In genomic region chr5:142807378-142807911, GRCh38 we compare ENCODE assay signal across 9 cellular contexts. TPM values are rescaled to one million over a fixed set of nuclear protein-coding genes. Genes with fewer than 3 reads are reported as not detected.
A peak's percentile ranks its signal among the peaks of the same experiment; 100 is the strongest.
DNase-seq lines count a peak whose midpoint lies in the region; ATAC-seq, FAIRE-seq and TF ChIP-seq lines count a peak whose summit lies in the region.
"Had no signal": no experiment of that assay in that cellular context is flagged by ENCODE, and none has a peak within 500 bp of the region (broad histone marks: within the 10 kb centered on the region; RNA-seq: fewer than 3 reads in every experiment).

No MANE protein-coding gene starts in this region.

- POLR2A ChIA-PET in naive thymus-derived CD4-positive, alpha-beta T cell (lab: Charles Lee): no interaction called here

- H3K27me3 ChIP-seq in adrenal gland: no peaks in the 10 kb centered on the region
- no peaks in the 10 kb centered on the region for H3K27me3 ChIP-seq in naive thymus-derived CD4-positive, alpha-beta T cell (ENCODE audit: control insufficient read depth in 2 of 2, insufficient read depth in 2 of 2, low read length in 2 of 2)

- H3K9me3 ChIP-seq in adrenal gland (replicated peaks in 1 of 3): no peaks in the 10 kb centered on the region
- no peaks in the 10 kb centered on the region for H3K9me3 ChIP-seq in naive thymus-derived CD4-positive, alpha-beta T cell (ENCODE audit: control insufficient read depth in 2 of 3, low read length in 3 of 3)

- H3K27ac ChIP-seq in adrenal gland: peak overlapping the region in 2 of 5 donors; percentile 50 to 78
- no peak overlapping the region for H3K27ac ChIP-seq in naive thymus-derived CD4-positive, alpha-beta T cell (ENCODE audit: low read depth, low read length)

- TF ChIP-seq CTCF in adrenal gland (IDR thresholded peaks at IDR 0.05): no peak

- ATAC-seq in GM18502 (IDR thresholded peaks at IDR 0.05; ENCODE audit: poor library complexity, unreplicated experiment) (peak; percentile 81), HG02798 (IDR thresholded peaks at IDR 0.05; ENCODE audit: poor library complexity, unreplicated experiment) (peak; percentile 58), HG03280 (IDR thresholded peaks at IDR 0.05; ENCODE audit: unreplicated experiment) (no peak)
- ATAC-seq in naive thymus-derived CD4-positive, alpha-beta T cell: peak; percentile 46
- ATAC-seq: activated naive CD4-positive, alpha-beta T cell treated with anti-CD3 and anti-CD28 coated beads, Interleukin-2, amount 50 U/mL, for 72 hours had no signal

- H3K27me3 Mint-ChIP-seq in naive thymus-derived CD4-positive, alpha-beta T cell: no peaks in the 10 kb centered on the region
- H3K27me3 Mint-ChIP-seq in activated T-helper 1 cell treated with anti-CD3 and anti-CD28 coated beads, Interleukin-12 subunit alpha, Interleukin-12 subunit beta, Interleukin-2, Interleukin-4 antibody, amounts not matched to agents 30 ng/mL and 10 ng/mL and 1 ng/mL, durations not matched to agents 14 hours and 24 hours and 36 hours (ENCODE audit: insufficient read depth): no peaks in the 10 kb centered on the region
- H3K27me3 Mint-ChIP-seq in activated naive CD8-positive, alpha-beta T cell treated with anti-CD3 and anti-CD28 coated beads for 36 hours: no peaks in the 10 kb centered on the region

- H3K9me3 Mint-ChIP-seq in naive thymus-derived CD4-positive, alpha-beta T cell: no peaks in the 10 kb centered on the region
- no peaks in the 10 kb centered on the region for H3K9me3 Mint-ChIP-seq in activated T-helper 1 cell treated with anti-CD3 and anti-CD28 coated beads, Interleukin-12 subunit alpha, Interleukin-12 subunit beta, Interleukin-2, Interleukin-4 antibody, amounts not matched to agents 30 ng/mL and 10 ng/mL and 1 ng/mL, durations not matched to agents 14 hours and 24 hours and 36 hours
- H3K9me3 Mint-ChIP-seq in activated naive CD8-positive, alpha-beta T cell treated with anti-CD3 and anti-CD28 coated beads for 36 hours: no peaks in the 10 kb centered on the region
- H3K9me3 Mint-ChIP-seq: activated naive CD4-positive, alpha-beta T cell treated with anti-CD3 and anti-CD28 coated beads, Interleukin-2, amount 50 U/mL, for 72 hours had no signal

- peaks cover 0 to 56% of the 10 kb centered on the region in 2 donors for H3K4me1 ChIP-seq in adrenal gland (replicated peaks in 1 of 2)
- H3K4me1 ChIP-seq in naive thymus-derived CD4-positive, alpha-beta T cell (ENCODE audit: control insufficient read depth in 2 of 2, insufficient read depth in 2 of 2, low read length in 2 of 2): peaks cover 3 to 13% of the 10 kb centered on the region in 2 donors

- no peak overlapping the region for H3K4me3 Mint-ChIP-seq in naive thymus-derived CD4-positive, alpha-beta T cell
- no peak overlapping the region for H3K4me3 Mint-ChIP-seq in activated T-helper 1 cell treated with anti-CD3 and anti-CD28 coated beads, Interleukin-12 subunit alpha, Interleukin-12 subunit beta, Interleukin-2, Interleukin-4 antibody, amounts not matched to agents 30 ng/mL and 10 ng/mL and 1 ng/mL, durations not matched to agents 14 hours and 24 hours and 36 hours
- H3K4me3 Mint-ChIP-seq in activated naive CD8-positive, alpha-beta T cell treated with anti-CD3 and anti-CD28 coated beads for 36 hours: no peak overlapping the region

- no peak overlapping the region for H3K4me3 ChIP-seq in adrenal gland
- no peak overlapping the region for H3K4me3 ChIP-seq in naive thymus-derived CD4-positive, alpha-beta T cell (ENCODE audit: low read length)

- DNase-seq in adrenal gland (peak in 5 of 7 donors; percentile 33 to 62 (median 49)), GM19239 (ENCODE audit: insufficient read length, low spot score) (no peak)
- DNase-seq in naive thymus-derived CD4-positive, alpha-beta T cell: no peak
- no peak for DNase-seq in activated T-helper 1 cell treated with anti-CD3 and anti-CD28 coated beads, Interleukin-12 subunit alpha, Interleukin-12 subunit beta, Interleukin-2, Interleukin-4 antibody, amounts not matched to agents 30 ng/mL and 10 ng/mL and 1 ng/mL, durations not matched to agents 14 hours and 24 hours and 36 hours (ENCODE audit: low spot score)
- no peak for DNase-seq in activated naive CD8-positive, alpha-beta T cell treated with anti-CD3 and anti-CD28 coated beads for 36 hours

- WGBS in adrenal gland, 4 donors: 51 to 63% (median 55%) methylated on average over 5 to 6 of the region's 6 CpGs

- no peak for FAIRE-seq in GM19239 (lab: Jason Lieb, UNC)

- intact Hi-C loops in adrenal gland (cut with DNase I): no loop called here
- intact Hi-C loops in naive thymus-derived CD4-positive, alpha-beta T cell (cut with micrococcal nuclease): no loop called here
- intact Hi-C loops in activated T-helper 1 cell treated with anti-CD3 and anti-CD28 coated beads, Interleukin-12 subunit alpha, Interleukin-12 subunit beta, Interleukin-2, Interleukin-4 antibody, amounts not matched to agents 30 ng/mL and 10 ng/mL and 1 ng/mL, durations not matched to agents 14 hours and 24 hours and 36 hours (cut with micrococcal nuclease): loop anchor here (10.0 kb wide), 1 partner anchor 607 kb away; no protein-coding TSS in a partner anchor

- no peak overlapping the region for H3K27ac Mint-ChIP-seq in naive thymus-derived CD4-positive, alpha-beta T cell
- no peak overlapping the region for H3K27ac Mint-ChIP-seq in activated T-helper 1 cell treated with anti-CD3 and anti-CD28 coated beads, Interleukin-12 subunit alpha, Interleukin-12 subunit beta, Interleukin-2, Interleukin-4 antibody, amounts not matched to agents 30 ng/mL and 10 ng/mL and 1 ng/mL, durations not matched to agents 14 hours and 24 hours and 36 hours
- no peak overlapping the region for H3K27ac Mint-ChIP-seq in activated naive CD8-positive, alpha-beta T cell treated with anti-CD3 and anti-CD28 coated beads for 36 hours
- H3K27ac Mint-ChIP-seq: activated naive CD4-positive, alpha-beta T cell treated with anti-CD3 and anti-CD28 coated beads, Interleukin-2, amount 50 U/mL, for 72 hours had no signal

- TF ChIP-seq POLR2A in adrenal gland (IDR thresholded peaks at IDR 0.05): no peak

- CTCF ChIA-PET in naive thymus-derived CD4-positive, alpha-beta T cell (lab: Charles Lee): no interaction called here

- H3K4me1 Mint-ChIP-seq in naive thymus-derived CD4-positive, alpha-beta T cell: peaks cover 20 to 40% (median 32%) of the 10 kb centered on the region in 7 donors
- H3K4me1 Mint-ChIP-seq in activated T-helper 1 cell treated with anti-CD3 and anti-CD28 coated beads, Interleukin-12 subunit alpha, Interleukin-12 subunit beta, Interleukin-2, Interleukin-4 antibody, amounts not matched to agents 30 ng/mL and 10 ng/mL and 1 ng/mL, durations not matched to agents 14 hours and 24 hours and 36 hours (ENCODE audit: low read depth): peaks cover 39% of the 10 kb centered on the region
- H3K4me1 Mint-ChIP-seq in activated naive CD8-positive, alpha-beta T cell treated with anti-CD3 and anti-CD28 coated beads for 36 hours: peaks cover 22% of the 10 kb centered on the region

- no peaks in the 10 kb centered on the region for H3K36me3 ChIP-seq in adrenal gland (replicated peaks in 1 of 2)
- no peaks in the 10 kb centered on the region for H3K36me3 ChIP-seq in naive thymus-derived CD4-positive, alpha-beta T cell (ENCODE audit: control insufficient read depth in 2 of 3, insufficient read depth in 3 of 3, low read length in 3 of 3)

- H3K36me3 Mint-ChIP-seq in naive thymus-derived CD4-positive, alpha-beta T cell: no peaks in the 10 kb centered on the region
- H3K36me3 Mint-ChIP-seq in activated T-helper 1 cell treated with anti-CD3 and anti-CD28 coated beads, Interleukin-12 subunit alpha, Interleukin-12 subunit beta, Interleukin-2, Interleukin-4 antibody, amounts not matched to agents 30 ng/mL and 10 ng/mL and 1 ng/mL, durations not matched to agents 14 hours and 24 hours and 36 hours (ENCODE audit: low read depth): peaks cover 4% of the 10 kb centered on the region
- peaks cover 3% of the 10 kb centered on the region for H3K36me3 Mint-ChIP-seq in activated naive CD8-positive, alpha-beta T cell treated with anti-CD3 and anti-CD28 coated beads for 36 hours
- H3K36me3 Mint-ChIP-seq: activated naive CD4-positive, alpha-beta T cell treated with anti-CD3 and anti-CD28 coated beads, Interleukin-2, amount 50 U/mL, for 72 hours had no signal

RNA-seq across cellular contexts. Expression of gene ARHGAP26, which starts 37.3 kb away (rescaled TPM):
- 10 to 100 TPM in 7 of 8 donors, 1 to 10 TPM in 1; 3.0 to 18.6 (median 11.7) TPM for total RNA-seq in adrenal gland
- polyA plus RNA-seq in adrenal gland: 1 to 10 TPM; 3.2 to 5.8 (median 5.8) TPM
- 100 to 1,000 TPM in 1 of 5 experiments, 10 to 100 TPM in 4; 20.1 to 123 (median 29.1) TPM for total RNA-seq in naive thymus-derived CD4-positive, alpha-beta T cell
- 10 to 100 TPM; 10.5 to 12.9 TPM for polyA plus RNA-seq in naive thymus-derived CD4-positive, alpha-beta T cell
- 20.0 and 21.2 TPM in 2 replicates for total RNA-seq in activated T-helper 1 cell treated with anti-CD3 and anti-CD28 coated beads, Interleukin-12 subunit alpha, Interleukin-12 subunit beta, Interleukin-2, Interleukin-4 antibody, amounts not matched to agents 30 ng/mL and 10 ng/mL and 1 ng/mL, durations not matched to agents 14 hours and 24 hours and 36 hours
- 10 to 100 TPM; 10.2 to 11.0 TPM for total RNA-seq in activated naive CD8-positive, alpha-beta T cell treated with anti-CD3 and anti-CD28 coated beads for 36 hours

Comparison
In these comparisons a context has a peak if more than half of its experiments do, and no peak if none do; other contexts are left out.
1. DNase-seq: peak in adrenal gland (5 of 7); none in naive thymus-derived CD4-positive, alpha-beta T cell (0 of 9), activated T-helper 1 cell treated with anti-CD3 and anti-CD28 coated beads, Interleukin-12 subunit alpha, Interleukin-12 subunit beta, Interleukin-2, Interleukin-4 antibody, amounts not matched to agents 30 ng/mL and 10 ng/mL and 1 ng/mL, durations not matched to agents 14 hours and 24 hours and 36 hours (single experiment), GM19239 (single experiment) and activated naive CD8-positive, alpha-beta T cell treated with anti-CD3 and anti-CD28 coated beads for 36 hours (single experiment).